Comparison of ENCODE assay signal across 15 cellular contexts in the genomic region with DNA sequence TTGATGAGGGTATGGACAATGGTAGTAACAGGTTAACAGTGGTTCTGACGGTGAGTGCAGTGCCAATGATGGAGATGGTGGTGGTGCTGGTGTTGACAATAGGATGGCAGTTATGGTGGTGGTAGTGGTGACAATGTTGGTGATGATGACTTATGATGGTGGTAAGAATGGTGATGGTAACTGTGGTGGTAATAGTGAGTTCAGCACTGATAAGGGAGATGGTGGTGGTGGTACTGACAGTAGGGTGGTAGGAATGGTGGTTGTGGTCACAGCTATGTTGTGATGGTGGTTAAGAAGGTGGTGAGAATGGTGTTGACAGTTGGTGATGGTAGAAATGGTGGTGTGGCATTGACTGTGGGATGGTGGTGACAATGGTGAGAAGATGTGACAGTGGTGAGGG. TPM values are rescaled to one million over a fixed set of nuclear protein-coding genes. Genes with fewer than 3 reads are reported as not detected.
DNase-seq lines count a peak whose midpoint lies in the region; ATAC-seq, FAIRE-seq and TF ChIP-seq lines count a peak whose summit lies in the region.
"Had no signal": no experiment of that assay in that cellular context is flagged by ENCODE, and none has a peak within 500 bp of the region (broad histone marks: within the 10 kb centered on the region; RNA-seq: fewer than 3 reads in every experiment).

No MANE protein-coding gene starts in this region.

- no peak overlapping the region for H3K18ac ChIP-seq in IMR-90 (ENCODE audit: low read depth, low read length)

- DNase-seq in GM12892 (ENCODE audit: insufficient read length) (no peak), IMR-90 (no peak), glutamatergic neuron (no peak), urothelium cell line (ENCODE audit: low spot score) (no peak), NCI-H1105 (lab: John Stamatoyannopoulos, UW) (no peak)
- DNase-seq: ACHN; CD4-positive, CD25-positive, alpha-beta regulatory T cell; DMS53; GF-D8; GOT3; HCEC 1CT had no signal

- peaks cover 3% of the 10 kb centered on the region for H3K9me3 Mint-ChIP-seq in glutamatergic neuron (ENCODE audit: unreplicated experiment)

- H4K8ac ChIP-seq in IMR-90 (ENCODE audit: low read depth in 2 of 2, low read length in 2 of 2) = no peak overlapping the region

- no peaks in the 10 kb centered on the region for H3K4me1 ChIP-seq in IMR-90 (ENCODE audit: control insufficient read depth, insufficient read depth, low read length)

- H3K9me3 ChIP-seq in IMR-90 (ENCODE audit: control insufficient read depth, insufficient read depth, low read length) = peaks cover 1% of the 10 kb centered on the region; the same call in 1 of the 2 replicates
- H3K9me3 ChIP-seq: BLaER1 treated with 17β-estradiol and CSF1 and Interleukin-3, amounts not matched to agents 10 nM and 100 nM had no signal

- peaks cover 72% of the 10 kb centered on the region for H3K27me3 ChIP-seq in IMR-90 (ENCODE audit: control insufficient read depth, insufficient read depth, low read length)
- H3K27me3 ChIP-seq: BLaER1 treated with 17β-estradiol and CSF1 and Interleukin-3, amounts not matched to agents 10 nM and 100 nM had no signal

- intact Hi-C loops in IMR-90 (cut with micrococcal nuclease) = no loop called here

- H3K27me3 Mint-ChIP-seq in glutamatergic neuron (ENCODE audit: unreplicated experiment) = peaks cover 9% of the 10 kb centered on the region

- no peak overlapping the region for H2AFZ ChIP-seq in IMR-90 (replicated peaks; ENCODE audit: low read length, poor library complexity)

- H3K23ac ChIP-seq in IMR-90 (ENCODE audit: low read depth, low read length) = 0 out of 2 replicates have a peak overlapping the region, but pooled peaks have one; percentile 15

- dilution Hi-C loops in IMR-90 (cut with HindIII; ENCODE audit: low sequenced_read_pairs, unreplicated experiment) = no loop called here

- H3K56ac ChIP-seq in IMR-90 (ENCODE audit: extremely low read depth, insufficient read depth, low read length) = no peak overlapping the region

- POLR2A ChIA-PET in IMR-90 (lab: Charles Lee; ENCODE audit: unreplicated experiment) = no interaction called here

- no peak overlapping the region for H2BK15ac ChIP-seq in IMR-90 (ENCODE audit: low read depth, low read length)

- H3K27ac Mint-ChIP-seq in glutamatergic neuron (ENCODE audit: unreplicated experiment) = peak overlapping the region; percentile 2
- H3K27ac Mint-ChIP-seq: CD4-positive, CD25-positive, alpha-beta regulatory T cell had no signal

- H3K9ac ChIP-seq in IMR-90 (ENCODE audit: low read depth, low read length) = no peak overlapping the region
- H3K9ac ChIP-seq: BLaER1 treated with 17β-estradiol and CSF1 and Interleukin-3, amounts not matched to agents 10 nM and 100 nM had no signal

- H3K36me3 Mint-ChIP-seq in glutamatergic neuron (ENCODE audit: unreplicated experiment) = no peaks in the 10 kb centered on the region
- H3K36me3 Mint-ChIP-seq: CD4-positive, CD25-positive, alpha-beta regulatory T cell had no signal

- TF ChIP-seq CTCF in IMR-90 (conservative IDR thresholded peaks at IDR 0.05; ENCODE audit: low read depth, low read length) = no peak
- TF ChIP-seq CTCF in glutamatergic neuron (IDR thresholded peaks at IDR 0.05; ENCODE audit: partially characterized antibody, unreplicated experiment) = no peak

- H3K4me2 ChIP-seq in IMR-90 (ENCODE audit: low read depth, low read length) = no peak overlapping the region

- peaks cover 21% of the 10 kb centered on the region for H3K4me1 Mint-ChIP-seq in glutamatergic neuron (ENCODE audit: low read depth, unreplicated experiment)
- H3K4me1 Mint-ChIP-seq: CD4-positive, CD25-positive, alpha-beta regulatory T cell had no signal

- no peak overlapping the region for H2AK9ac ChIP-seq in IMR-90 (replicated peaks; ENCODE audit: low read depth, low read length, poor library complexity)

- H3K4ac ChIP-seq in IMR-90 (ENCODE audit: low read depth, low read length) = no peak overlapping the region

- CTCF ChIA-PET in IMR-90 (lab: Yijun Ruan, JAX) = no interaction called here

- in situ Hi-C loops in IMR-90 (cut with MboI; ENCODE audit: low sequenced_read_pairs) = no loop called here

- H2BK5ac ChIP-seq in IMR-90 (ENCODE audit: low read depth, low read length, poor library complexity, severe bottlenecking) = no peak overlapping the region

- no peak overlapping the region for H3K4me3 ChIP-seq in IMR-90 (ENCODE audit: insufficient read depth, low read depth, low read length)
- H3K4me3 ChIP-seq: BLaER1 treated with 17β-estradiol and CSF1 and Interleukin-3, amounts not matched to agents 10 nM and 100 nM had no signal

- no peak overlapping the region for H3K14ac ChIP-seq in IMR-90 (replicated peaks; ENCODE audit: low read depth, low read length)

- BruUV-seq in IMR-90 (replicated peaks; lab: Mats Ljungman, UMichigan) = no TSS peak

- no peak overlapping the region for H4K5ac ChIP-seq in IMR-90 (ENCODE audit: low read depth, low read length)

- H4K20me1 ChIP-seq in IMR-90 (ENCODE audit: insufficient read depth, low read length) = no peaks in the 10 kb centered on the region
- H4K20me1 ChIP-seq: BLaER1 treated with 17β-estradiol and CSF1 and Interleukin-3, amounts not matched to agents 10 nM and 100 nM had no signal

- no peak overlapping the region for H3K4me3 Mint-ChIP-seq in glutamatergic neuron (ENCODE audit: unreplicated experiment)
- H3K4me3 Mint-ChIP-seq: CD4-positive, CD25-positive, alpha-beta regulatory T cell had no signal

- H2BK20ac ChIP-seq in IMR-90 (ENCODE audit: low read depth, low read length) = no peak overlapping the region

- no peaks in the 10 kb centered on the region for H3K9me1 ChIP-seq in IMR-90 (ENCODE audit: insufficient read depth, low read length)

- FAIRE-seq in GM12892 (lab: Jason Lieb, UNC) (peak; percentile 56), urothelium cell line (lab: Jason Lieb, UNC) (peak; percentile 83)
- FAIRE-seq: GM18507 had no signal

- H2AK5ac ChIP-seq in IMR-90 (ENCODE audit: low read depth, low read length) = no peak overlapping the region

- ATAC-seq in IMR-90 (ENCODE audit: low read depth) (no peak), GM21360 (IDR thresholded peaks at IDR 0.05; ENCODE audit: unreplicated experiment) (no peak), GM18519 (IDR thresholded peaks at IDR 0.05; ENCODE audit: low FRiP score, unreplicated experiment) (no peak)

- no peak for TF ChIP-seq RAD21 in IMR-90 (IDR thresholded peaks at IDR 0.05; ENCODE audit: low read length)

- TF ChIP-seq POLR2A in GM12892 (IDR thresholded peaks at IDR 0.05; ENCODE audit: low read depth, low read length) (no peak), IMR-90 (IDR thresholded peaks at IDR 0.05; ENCODE audit: low read depth, low read length) (no peak)

- H3K36me3 ChIP-seq in IMR-90 (ENCODE audit: control insufficient read depth, insufficient read depth, low read length) = no peaks in the 10 kb centered on the region
- H3K36me3 ChIP-seq: BLaER1 treated with 17β-estradiol and CSF1 and Interleukin-3, amounts not matched to agents 10 nM and 100 nM had no signal

- no peak overlapping the region for H3K27ac ChIP-seq in IMR-90 (ENCODE audit: insufficient read depth, low read length)
- H3K27ac ChIP-seq: BLaER1 treated with 17β-estradiol and CSF1 and Interleukin-3, amounts not matched to agents 10 nM and 100 nM had no signal

- 91% methylated on average over 1 of the region's 1 CpG; no CpG with 5 or more reads in 1 of the 2 experiments for WGBS in IMR-90 (ENCODE audit: extremely low coverage in 2 of 2, insufficient read length in 1 of 2), 2 experiments

- H2BK120ac ChIP-seq in IMR-90 (ENCODE audit: low read depth, low read length) = no peak overlapping the region

- H3K79me1 ChIP-seq in IMR-90 (ENCODE audit: low read depth in 1 of 2, low read length in 2 of 2) = no peaks in the 10 kb centered on the region

- H4K91ac ChIP-seq in IMR-90 (ENCODE audit: insufficient read depth, low read depth, low read length) = no peak overlapping the region

TF ChIP-seq in IMR-90, 13 proteins besides CTCF, POLR2A, EP300 and RAD21:
- TF ChIP-seq CHD1 (IDR thresholded peaks at IDR 0.05; ENCODE audit: low read depth, low read length) = no peak
- no peak for TF ChIP-seq CEBPB (IDR thresholded peaks at IDR 0.05; ENCODE audit: low read depth, low read length)
- no peak for TF ChIP-seq SMC3 (IDR thresholded peaks at IDR 0.05; ENCODE audit: low read depth, low read length)
- TF ChIP-seq, protein P1, sequence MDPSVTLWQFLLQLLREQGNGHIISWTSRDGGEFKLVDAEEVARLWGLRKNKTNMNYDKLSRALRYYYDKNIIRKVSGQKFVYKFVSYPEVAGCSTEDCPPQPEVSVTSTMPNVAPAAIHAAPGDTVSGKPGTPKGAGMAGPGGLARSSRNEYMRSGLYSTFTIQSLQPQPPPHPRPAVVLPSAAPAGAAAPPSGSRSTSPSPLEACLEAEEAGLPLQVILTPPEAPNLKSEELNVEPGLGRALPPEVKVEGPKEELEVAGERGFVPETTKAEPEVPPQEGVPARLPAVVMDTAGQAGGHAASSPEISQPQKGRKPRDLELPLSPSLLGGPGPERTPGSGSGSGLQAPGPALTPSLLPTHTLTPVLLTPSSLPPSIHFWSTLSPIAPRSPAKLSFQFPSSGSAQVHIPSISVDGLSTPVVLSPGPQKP (IDR thresholded peaks at IDR 0.05; ENCODE audit: borderline replicate concordance, low read depth, low read length) = no peak
- no peak for TF ChIP-seq FOS (IDR thresholded peaks at IDR 0.05; ENCODE audit: low read depth, low read length)
- TF ChIP-seq RFX5 (IDR thresholded peaks at IDR 0.05; ENCODE audit: low read depth, low read length) = no peak
- TF ChIP-seq MXI1 (IDR thresholded peaks at IDR 0.05; ENCODE audit: borderline replicate concordance, low read depth, low read length) = no peak
- TF ChIP-seq NFE2L2 (IDR thresholded peaks at IDR 0.05; ENCODE audit: low read depth, low read length) = no peak
- TF ChIP-seq MAZ (IDR thresholded peaks at IDR 0.05; ENCODE audit: borderline replicate concordance, low read depth, low read length) = no peak
- TF ChIP-seq MAFK (IDR thresholded peaks at IDR 0.05; ENCODE audit: low read depth, low read length) = no peak
- TF ChIP-seq BHLHE40 (IDR thresholded peaks at IDR 0.05; ENCODE audit: low read depth, low read length) = no peak
- TF ChIP-seq, protein P2, sequence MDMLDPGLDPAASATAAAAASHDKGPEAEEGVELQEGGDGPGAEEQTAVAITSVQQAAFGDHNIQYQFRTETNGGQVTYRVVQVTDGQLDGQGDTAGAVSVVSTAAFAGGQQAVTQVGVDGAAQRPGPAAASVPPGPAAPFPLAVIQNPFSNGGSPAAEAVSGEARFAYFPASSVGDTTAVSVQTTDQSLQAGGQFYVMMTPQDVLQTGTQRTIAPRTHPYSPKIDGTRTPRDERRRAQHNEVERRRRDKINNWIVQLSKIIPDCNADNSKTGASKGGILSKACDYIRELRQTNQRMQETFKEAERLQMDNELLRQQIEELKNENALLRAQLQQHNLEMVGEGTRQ (IDR thresholded peaks at IDR 0.05; ENCODE audit: low read depth, low read length) = no peak
- no peak for TF ChIP-seq RCOR1 (IDR thresholded peaks at IDR 0.05; ENCODE audit: insufficient replicate concordance, low read length)

RNA-seq across cellular contexts. Expression of a gene that starts 13.4 kb away (rescaled TPM):
- not detected for polyA plus RNA-seq in GM12892 (2012; ENCODE audit: missing spikeins)
- under 0.01 and 0.18 TPM in 2 replicates for total RNA-seq in IMR-90 (2012; rRNA removed)
- 0.34 and 0.49 TPM in 2 replicates for polyA plus RNA-seq in IMR-90 (2012; rRNA removed)
- polyA plus RNA-seq in IMR-90 (2012; cell fraction: cytosol; rRNA removed) = 0.34 and 0.42 TPM in 2 replicates
- polyA plus RNA-seq in IMR-90 (2012; cell fraction: nucleus; rRNA removed; ENCODE audit: low replicate concordance) = 0.50 and 0.52 TPM in 2 replicates
- total RNA-seq in glutamatergic neuron (ENCODE audit: unreplicated experiment) = 86.6 TPM
- total RNA-seq: CD4-positive, CD25-positive, alpha-beta regulatory T cell had no signal
- polyA plus RNA-seq: CD4-positive, CD25-positive, alpha-beta regulatory T cell had no signal

Comparison
In these comparisons a context has a peak if more than half of its experiments do, and no peak if none do; other contexts are left out.
1. RNA of a gene that starts 13.4 kb away (total RNA-seq): 86.6 TPM in glutamatergic neuron (single experiment); under 0.01 to 0.18 TPM in IMR-90; every median in the first group is over 10 times any median in the second.